ENCODE assay signal across 26 cellular contexts in genomic region chr17:71392715-71393567, GRCh38.
DNase-seq lines count a peak whose midpoint lies in the region; ATAC-seq and TF ChIP-seq lines count a peak whose summit lies in the region.
"Had no signal": no experiment of that assay in that cellular context is flagged by ENCODE, and none has a peak within 500 bp of the region (broad histone marks: within the 10 kb centered on the region; RNA-seq: fewer than 3 reads in every experiment).

No MANE protein-coding gene starts in this region.

- DNase-seq in EL = peak; percentile 65
- DNase-seq in NCI-H226 = peak; percentile 25
- peak; percentile 6 to 46 for DNase-seq in cardiac fibroblast (ENCODE audit: low read depth in 2 of 2)
- DNase-seq in kidney tubule cell (ENCODE audit: low spot score) = peak; percentile 11
- no peak for DNase-seq in SIG-M5 treated with dmso at 0.1 percent for 504 hours (lab: John Stamatoyannopoulos, UW; ENCODE audit: unreplicated experiment)
- no peak for DNase-seq in NCI-H446 treated with DMSO at 0.1 percent for 48 hours (lab: John Stamatoyannopoulos, UW)
- DNase-seq in transverse colon = no peak
- DNase-seq: activated CD4-positive, alpha-beta T cell treated with anti-CD3 and anti-CD28 coated beads, Interleukin-2, amount 50 U/mL, for 4 hours; activated CD8-positive, alpha-beta memory T cell treated with anti-CD3 and anti-CD28 coated beads, Interleukin-2, amount 50 U/mL, for 48 hours; activated effector memory CD4-positive, alpha-beta T cell treated with anti-CD3 and anti-CD28 coated beads, Interleukin-2, amount 50 U/mL, for 16 hours; AML-193; CD8-positive, alpha-beta memory T cell; colonic mucosa; hippocampal formation; lower lobe of right lung; NCI-H1930; NCI-H345; PC-9; psoas muscle; stimulated activated CD4-positive, alpha-beta T cell treated with anti-CD3 and anti-CD28 coated beads, Interleukin-2, amount 100 ng/mL, for 24 hours; stimulated activated naive CD4-positive, alpha-beta T cell; thyroid gland; WERI-Rb-1 had no signal

- 80 to 85% methylated on average over 4 of the region's 4 CpGs for WGBS in transverse colon (ENCODE audit: low coverage in 1 of 2), 2 donors

- no peak overlapping the region for H3K4me3 ChIP-seq in cardiac fibroblast (replicated peaks in 1 of 2; ENCODE audit: low read depth in 2 of 2, low read length in 2 of 2)
- no peak overlapping the region for H3K4me3 ChIP-seq in transverse colon
- H3K4me3 ChIP-seq: colonic mucosa, K562, lower lobe of right lung, PC-9, psoas muscle, skin epidermis, thyroid gland had no signal

- no peak for ATAC-seq in HG03039 (IDR thresholded peaks at IDR 0.05; ENCODE audit: unreplicated experiment)
- ATAC-seq: K562, lower lobe of right lung, psoas muscle had no signal

- no peaks in the 10 kb centered on the region for H3K27me3 ChIP-seq in transverse colon
- H3K27me3 ChIP-seq: colonic mucosa, thyroid gland had no signal

- no peak for TF ChIP-seq EP300 in transverse colon (IDR thresholded peaks at IDR 0.05; ENCODE audit: low read depth)

- H3K4me1 ChIP-seq in transverse colon = no peaks in the 10 kb centered on the region
- H3K4me1 ChIP-seq: colonic mucosa, lower lobe of right lung, psoas muscle, thyroid gland had no signal

- H3K27ac ChIP-seq in transverse colon = no peak overlapping the region
- H3K27ac ChIP-seq: colonic mucosa, lower lobe of right lung, PC-9, psoas muscle, skin epidermis, thyroid gland, WERI-Rb-1 had no signal

- no peaks in the 10 kb centered on the region for H3K9me3 ChIP-seq in transverse colon
- H3K9me3 ChIP-seq: colonic mucosa, lower lobe of right lung, psoas muscle, thyroid gland had no signal

- no peak for TF ChIP-seq CTCF in cardiac fibroblast (IDR thresholded peaks at IDR 0.05; ENCODE audit: low read depth, low read length)
- no peak for TF ChIP-seq CTCF in transverse colon (IDR thresholded peaks at IDR 0.05)

- intact Hi-C loops in transverse colon (cut with DNase I; ENCODE audit: low total_unique reads) = no loop called here

- H3K36me3 ChIP-seq in transverse colon = no peaks in the 10 kb centered on the region
- H3K36me3 ChIP-seq: colonic mucosa, lower lobe of right lung, thyroid gland, WERI-Rb-1 had no signal

- in situ Hi-C loops in transverse colon (cut with MboI; ENCODE audit: low pct_ligation_motif_present in 1 of 4, low pct_unique_long_range_greater_than_20kb in 1 of 4, low sequenced_read_pairs in 3 of 4) = no loop called here

- no peak for TF ChIP-seq POLR2A in transverse colon (IDR thresholded peaks at IDR 0.05)

Comparison
In these comparisons a context has a peak if more than half of its experiments do, and no peak if none do; other contexts are left out.
1. DNase-seq: peak in EL (single experiment), NCI-H226 (single experiment), cardiac fibroblast (2 of 2) and kidney tubule cell (single experiment); none in SIG-M5 treated with dmso at 0.1 percent for 504 hours (single experiment), NCI-H446 treated with DMSO at 0.1 percent for 48 hours (single experiment) and transverse colon (single experiment).